Comparison of ENCODE assay signal across 28 cellular contexts in the genomic region with DNA sequence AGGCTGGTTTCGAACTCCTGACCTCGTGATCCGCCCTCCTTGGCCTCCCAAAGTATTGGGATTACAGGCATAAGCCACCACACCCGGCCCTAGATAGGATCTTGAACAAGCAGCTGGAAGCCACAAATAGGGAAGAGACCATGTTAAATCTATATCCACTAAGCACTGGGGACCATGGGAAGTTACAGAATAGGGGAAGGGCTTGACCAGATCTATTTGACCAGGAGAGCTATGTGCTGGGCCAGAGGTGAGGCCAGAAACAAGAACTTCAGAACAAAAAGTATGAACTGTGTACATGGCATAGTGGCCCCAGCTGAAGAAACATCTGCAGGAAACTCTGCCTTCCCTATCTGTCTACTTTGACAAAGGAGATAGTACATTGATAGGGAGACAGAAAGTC. TPM values are rescaled to one million over a fixed set of nuclear protein-coding genes. Genes with fewer than 3 reads are reported as not detected.
"Had no signal": no experiment of that assay in that cellular context is flagged by ENCODE, and none has a peak within 500 bp of the region (broad histone marks: within the 10 kb centered on the region; RNA-seq: fewer than 3 reads in every experiment).

No MANE protein-coding gene starts in this region.

- H3K27me3 ChIP-seq: MG63 had no signal

- H3K36me3 ChIP-seq: MG63 had no signal

- H3K9me3 ChIP-seq: MG63 had no signal

- DNase-seq: activated CD4-positive, alpha-beta T cell treated with anti-CD3 and anti-CD28 coated beads for 36 hours; activated CD4-positive, alpha-beta T cell treated with anti-CD3 and anti-CD28 coated beads, Interleukin-2, amount 10 ng/mL, durations not matched to agents 7 days and 5 days; activated CD4-positive, alpha-beta T cell treated with anti-CD3 and anti-CD28 coated beads, Interleukin-2, amount 50 U/mL, for 48 hours; activated CD8-positive, alpha-beta T cell treated with anti-CD3 and anti-CD28 coated beads, Interleukin-2, amount 10 ng/mL, durations not matched to agents 7 days and 5 days; activated effector memory CD4-positive, alpha-beta T cell treated with Interleukin-2 at 50 U/mL for 16 hours; activated naive CD4-positive, alpha-beta T cell treated with anti-CD3 and anti-CD28 coated beads, Interleukin-2, amount 10 ng/mL, durations not matched to agents 7 days and 5 days; activated naive CD8-positive, alpha-beta T cell treated with anti-CD3 and anti-CD28 coated beads, Interleukin-2, amount 50 U/mL, for 24 hours; activated T-cell treated with anti-CD3 and anti-CD28 coated beads, Interleukin-2, amount 50 U/mL, for 48 hours; anterior cingulate cortex; caudate nucleus; cerebellar nuclear complex; Kasumi-1; KG1; MG63; NCI-H1048; NCI-H1105 treated with DMSO at 0.1 percent for 48 hours; NCI-H1436 treated with DMSO at 0.1 percent for 48 hours; NCI-H187; NCI-H2029 treated with DMSO at 0.1 percent for 48 hours; NCI-H2107; NCI-H2171; NCI-H510A; NCI-H526; NCI-H748 treated with DMSO at 0.1 percent for 48 hours; Right ventricle myocardium superior had no signal

- ATAC-seq: activated CD4-positive, alpha-beta T cell treated with anti-CD3 and anti-CD28 coated beads for 36 hours; activated CD4-positive, CD25-positive, alpha-beta regulatory T cell treated with anti-CD3 and anti-CD28 coated beads, Interleukin-2, amount 50 U/mL, for 24 hours; activated CD8-positive, alpha-beta T cell treated with anti-CD3 and anti-CD28 coated beads, Interleukin-2, amount 10 ng/mL, durations not matched to agents 7 days and 5 days; activated naive CD8-positive, alpha-beta T cell treated with anti-CD3 and anti-CD28 coated beads, Interleukin-2, amount 50 U/mL, for 24 hours; WTC11 had no signal

- H3K4me3 ChIP-seq: MG63 had no signal

RNA-seq across cellular contexts. Expression of a gene that starts 10.8 kb away (rescaled TPM):
- total RNA-seq: OCI-LY7 had no signal
